Comparison of ENCODE assay signal across 8 cellular contexts in genomic region chrX:136909119-136909705, GRCh38. TPM values are rescaled to one million over a fixed set of nuclear protein-coding genes. Genes with fewer than 3 reads are reported as not detected.
DNase-seq lines count a peak whose midpoint lies in the region; ATAC-seq lines count a peak whose summit lies in the region.

No MANE protein-coding gene starts in this region.

- peak; percentile 92 for DNase-seq in AG08396 (ENCODE audit: low spot score)
- peak; percentile 1 to 76 for DNase-seq in NCI-H446 (lab: John Stamatoyannopoulos, UW)
- DNase-seq in activated CD4-positive, alpha-beta T cell treated with anti-CD3 and anti-CD28 coated beads for 1 hour: peak; percentile 66
- DNase-seq in cerebellum (ENCODE audit: low spot score): peak; percentile 81
- DNase-seq in kidney tubule cell (ENCODE audit: low spot score): peak; percentile 78
- peak; percentile 27 to 64 (median 55) for DNase-seq in stimulated activated CD4-positive, alpha-beta T cell treated with anti-CD3 and anti-CD28 coated beads, Interleukin-1b, Interleukin-23, amount 100 ng/mL, for 24 hours (ENCODE audit: low read depth in 4 of 4, low spot score in 1 of 4)

- ATAC-seq in GM18909 (IDR thresholded peaks at IDR 0.05; ENCODE audit: poor library complexity, unreplicated experiment): peak; percentile 72
- ATAC-seq in HG03175 (IDR thresholded peaks at IDR 0.05; ENCODE audit: unreplicated experiment): peak; percentile 68

RNA-seq across cellular contexts. Expression of gene RBMX, which starts 28.7 kb away (rescaled TPM):
- total RNA-seq in cerebellum: 289 TPM

Comparison
In these comparisons a context has a peak if more than half of its experiments do, and no peak if none do; other contexts are left out.
1. Peak in every context shown above with its lines: DNase-seq and ATAC-seq.
2. DNase-seq: peak in every context shown above with its lines; median percentile 92 in AG08396; 81 in cerebellum; 78 in kidney tubule cell; 66 in activated CD4-positive, alpha-beta T cell treated with anti-CD3 and anti-CD28 coated beads for 1 hour; 55 in stimulated activated CD4-positive, alpha-beta T cell treated with anti-CD3 and anti-CD28 coated beads, Interleukin-1b, Interleukin-23, amount 100 ng/mL, for 24 hours; 38 in NCI-H446.